Comparison of ENCODE assay signal across 1 cellular context in the genomic region with DNA sequence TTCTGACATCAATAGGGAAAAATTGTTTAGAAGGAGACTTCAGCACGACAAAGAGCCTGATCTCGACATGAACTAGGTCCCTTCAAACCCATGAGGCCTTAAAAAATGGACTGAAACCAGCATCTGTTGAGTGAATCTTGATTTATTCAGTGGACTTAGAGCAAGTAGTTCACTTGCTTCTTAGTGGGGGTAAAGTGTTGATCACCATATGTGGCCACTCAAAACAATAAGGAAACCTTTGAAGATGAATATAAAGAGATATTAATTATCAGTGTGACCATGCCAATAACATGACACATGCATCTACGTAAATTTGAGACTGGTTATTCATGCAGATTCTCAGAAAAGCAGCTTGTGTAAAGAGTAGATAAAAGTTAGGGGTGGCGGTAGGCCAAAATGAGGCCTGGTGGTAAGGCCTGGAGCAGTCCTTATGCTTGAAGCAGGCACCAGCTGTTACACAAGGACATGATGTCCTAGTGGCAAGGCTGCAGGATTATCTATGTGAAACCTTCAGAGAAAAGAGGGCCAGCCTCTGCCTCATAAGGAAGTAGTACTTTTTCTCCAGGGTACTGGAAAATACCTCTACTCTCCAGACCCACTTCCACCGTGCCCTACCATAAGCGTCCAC.
TF ChIP-seq lines count a peak whose summit lies in the region.

No MANE protein-coding gene starts in this region.

TF ChIP-seq in K562, 482 proteins besides CTCF, POLR2A, EP300 and RAD21 (continued from another document):
- TF ChIP-seq, protein P1, sequence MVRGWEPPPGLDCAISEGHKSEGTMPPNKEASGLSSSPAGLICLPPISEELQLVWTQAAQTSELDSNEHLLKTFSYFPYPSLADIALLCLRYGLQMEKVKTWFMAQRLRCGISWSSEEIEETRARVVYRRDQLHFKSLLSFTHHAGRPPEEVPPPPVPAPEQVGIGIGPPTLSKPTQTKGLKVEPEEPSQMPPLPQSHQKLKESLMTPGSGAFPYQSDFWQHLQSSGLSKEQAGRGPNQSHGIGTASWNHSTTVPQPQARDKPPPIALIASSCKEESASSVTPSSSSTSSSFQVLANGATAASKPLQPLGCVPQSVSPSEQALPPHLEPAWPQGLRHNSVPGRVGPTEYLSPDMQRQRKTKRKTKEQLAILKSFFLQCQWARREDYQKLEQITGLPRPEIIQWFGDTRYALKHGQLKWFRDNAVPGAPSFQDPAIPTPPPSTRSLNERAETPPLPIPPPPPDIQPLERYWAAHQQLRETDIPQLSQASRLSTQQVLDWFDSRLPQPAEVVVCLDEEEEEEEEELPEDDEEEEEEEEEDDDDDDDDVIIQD (CRISPR knock-in tag; IDR thresholded peaks at IDR 0.05): no peak
- TF ChIP-seq ZNF224 (CRISPR knock-in tag; IDR thresholded peaks at IDR 0.05) (no peak), STAT5A (IDR thresholded peaks at IDR 0.05; ENCODE audit: borderline replicate concordance, low read length) (peak; percentile 84), PURB (CRISPR knock-in tag; IDR thresholded peaks at IDR 0.05; ENCODE audit: low read depth) (no peak), NR4A1 (CRISPR knock-in tag; IDR thresholded peaks at IDR 0.05) (no peak), NR4A1 (tag; IDR thresholded peaks at IDR 0.05) (peak; percentile 52; the same call in 1 of the 2 replicates), CBFA2T2 (conservative IDR thresholded peaks at IDR 0.05) (peak; percentile 81), SOX6 (IDR thresholded peaks at IDR 0.05) (0 out of 2 replicates have a peak, but pooled peaks have one; percentile 37), ZNF174 (CRISPR knock-in tag; IDR thresholded peaks at IDR 0.05) (no peak), SMARCA4 (IDR thresholded peaks at IDR 0.05) (peak; percentile 46), ZNF583 (CRISPR knock-in tag; IDR thresholded peaks at IDR 0.05) (no peak), DNMT1 (IDR thresholded peaks at IDR 0.05) (no peak)
- TF ChIP-seq, protein P2, sequence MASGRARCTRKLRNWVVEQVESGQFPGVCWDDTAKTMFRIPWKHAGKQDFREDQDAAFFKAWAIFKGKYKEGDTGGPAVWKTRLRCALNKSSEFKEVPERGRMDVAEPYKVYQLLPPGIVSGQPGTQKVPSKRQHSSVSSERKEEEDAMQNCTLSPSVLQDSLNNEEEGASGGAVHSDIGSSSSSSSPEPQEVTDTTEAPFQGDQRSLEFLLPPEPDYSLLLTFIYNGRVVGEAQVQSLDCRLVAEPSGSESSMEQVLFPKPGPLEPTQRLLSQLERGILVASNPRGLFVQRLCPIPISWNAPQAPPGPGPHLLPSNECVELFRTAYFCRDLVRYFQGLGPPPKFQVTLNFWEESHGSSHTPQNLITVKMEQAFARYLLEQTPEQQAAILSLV (tag; IDR thresholded peaks at IDR 0.05): no peak
- TF ChIP-seq, protein P3, sequence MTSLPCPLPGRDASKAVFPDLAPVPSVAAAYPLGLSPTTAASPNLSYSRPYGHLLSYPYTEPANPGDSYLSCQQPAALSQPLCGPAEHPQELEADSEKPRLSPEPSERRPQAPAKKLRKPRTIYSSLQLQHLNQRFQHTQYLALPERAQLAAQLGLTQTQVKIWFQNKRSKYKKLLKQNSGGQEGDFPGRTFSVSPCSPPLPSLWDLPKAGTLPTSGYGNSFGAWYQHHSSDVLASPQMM (CRISPR knock-in tag; IDR thresholded peaks at IDR 0.05): no peak
